ENCODE assay signal across 8 cellular contexts in the genomic region with DNA sequence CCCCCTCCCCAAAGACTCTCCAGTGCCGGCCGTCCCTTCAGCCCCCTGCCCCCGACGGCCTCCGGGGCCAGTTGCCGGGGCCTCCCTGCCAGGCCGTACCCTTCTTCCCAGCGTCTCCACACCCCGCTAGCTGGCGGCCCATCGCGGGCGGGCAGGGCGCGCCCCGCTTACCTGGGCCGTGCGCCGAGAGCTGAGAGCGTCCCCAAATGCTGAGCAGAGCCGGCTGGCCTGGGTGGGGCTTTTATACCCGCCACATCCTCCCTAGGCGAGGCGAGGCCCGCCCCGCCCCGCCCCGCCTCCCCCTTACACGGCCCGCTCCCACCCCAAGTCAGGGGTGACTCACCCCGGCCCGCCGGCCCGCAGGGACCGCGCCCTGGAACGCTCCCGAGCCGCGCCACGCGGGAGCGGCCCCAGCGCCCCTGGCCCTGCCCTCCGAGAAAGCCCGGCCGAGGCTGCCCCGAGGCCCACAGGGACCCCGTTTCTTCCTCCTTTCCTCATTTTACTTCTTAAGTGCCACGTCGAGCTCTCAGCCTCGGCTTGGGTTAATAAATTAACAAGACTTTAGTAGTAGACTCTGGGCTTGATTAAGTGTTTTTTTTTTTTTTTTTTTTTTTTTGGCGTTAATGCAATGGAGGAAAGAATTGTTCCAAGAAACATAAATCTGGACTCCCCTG. TPM values are rescaled to one million over a fixed set of nuclear protein-coding genes. Genes with fewer than 3 reads are reported as not detected.
DNase-seq lines count a peak whose midpoint lies in the region; ATAC-seq and TF ChIP-seq lines count a peak whose summit lies in the region.

A gene (minus strand): TSS at position 215 of the 674 bp plus-strand sequence. CDS start 11,911 bp downstream, outside the sequence.

- H2AFZ ChIP-seq in neural progenitor cell (replicated peaks) = peak within 1 kb of the TSS; percentile 85

- peaks cover 0 to 15% (median 0%) of the 10 kb centered on the region in 3 donors for H3K36me3 ChIP-seq in Peyer's patch
- no peaks in the 10 kb centered on the region for H3K36me3 ChIP-seq in neural progenitor cell

- H3K27ac Mint-ChIP-seq in neural progenitor cell = peak within 1 kb of the TSS; percentile 93

- H3K4me1 Mint-ChIP-seq in neural progenitor cell = peaks cover 68% of the 10 kb centered on the region

- H3K27me3 Mint-ChIP-seq in neural progenitor cell (ENCODE audit: insufficient read depth, low read depth) = peaks cover 11% of the 10 kb centered on the region

- TF ChIP-seq CTCF in AG09309 (IDR thresholded peaks at IDR 0.05; ENCODE audit: control insufficient read depth, insufficient read depth, low read depth, low read length, missing control alignments) (no peak), Peyer's patch (IDR thresholded peaks at IDR 0.05) (no peak), neural progenitor cell (IDR thresholded peaks at IDR 0.05) (no peak)

- H3F3A ChIP-seq in neural progenitor cell (ENCODE audit: low read depth) = peaks cover 15% of the 10 kb centered on the region

- H3K9ac ChIP-seq in neural progenitor cell = no peak within 1 kb of the TSS

- peak; percentile 96 to 97 for TF ChIP-seq POLR2A in Peyer's patch (IDR thresholded peaks at IDR 0.05)

- peak within 1 kb of the TSS; percentile 87 for H3K4me3 Mint-ChIP-seq in neural progenitor cell

- H3K9me3 Mint-ChIP-seq in neural progenitor cell = no peaks in the 10 kb centered on the region

- ATAC-seq in GM18909 (IDR thresholded peaks at IDR 0.05; ENCODE audit: poor library complexity, unreplicated experiment) = peak; percentile 78
- ATAC-seq in HG03108 (IDR thresholded peaks at IDR 0.05; ENCODE audit: unreplicated experiment) = peak; percentile 61

- H3K9me3 ChIP-seq in Peyer's patch = no peaks in the 10 kb centered on the region
- H3K9me3 ChIP-seq in neural progenitor cell (ENCODE audit: low read depth) = no peaks in the 10 kb centered on the region

- H3K27me3 ChIP-seq in Peyer's patch (no peaks in the 10 kb centered on the region), neural progenitor cell (peaks cover 76% of the 10 kb centered on the region)

- no peak for DNase-seq in AG09309 (ENCODE audit: low read depth)
- DNase-seq in Peyer's patch = peak; percentile 80 to 94 (median 92)
- peak; percentile 68 to 74 for DNase-seq in activated T-helper 1 cell treated with anti-CD3 and anti-CD28 coated beads, Interleukin-2, amount 50 U/mL, for 16 hours (ENCODE audit: low read depth in 1 of 2, low spot score in 1 of 2)
- DNase-seq in fibroblast of peridontal ligament (ENCODE audit: extremely low read depth) = peak; percentile 87
- DNase-seq in neural progenitor cell (ENCODE audit: low spot score) = peak; percentile 67
- peak in 12 of 49 donors; percentile 10 to 51 (median 20) for DNase-seq in substantia nigra (lab: John Stamatoyannopoulos, UW)

- H3K4me1 ChIP-seq in Peyer's patch = peaks cover 0 to 47% (median 18%) of the 10 kb centered on the region in 4 donors
- H3K4me1 ChIP-seq in neural progenitor cell = peaks cover 17% of the 10 kb centered on the region

- H3K4me3 ChIP-seq in AG09309 (ENCODE audit: control insufficient read depth, low read depth, low read length) = peak within 1 kb of the TSS; percentile 90
- peak within 1 kb of the TSS; percentile 75 to 94 (median 83) for H3K4me3 ChIP-seq in Peyer's patch
- H3K4me3 ChIP-seq in neural progenitor cell = peak within 1 kb of the TSS; percentile 70

- H3K4me2 ChIP-seq in neural progenitor cell = peak within 1 kb of the TSS; percentile 96

- H3K36me3 Mint-ChIP-seq in neural progenitor cell = no peaks in the 10 kb centered on the region

- H4K20me1 ChIP-seq in neural progenitor cell (ENCODE audit: low read depth) = no peaks in the 10 kb centered on the region

- H3K79me2 ChIP-seq in neural progenitor cell (ENCODE audit: low read depth) = no peaks in the 10 kb centered on the region

- H3K27ac ChIP-seq in Peyer's patch (peak within 1 kb of the TSS; percentile 89 to 100 (median 98)), neural progenitor cell (no peak within 1 kb of the TSS), substantia nigra (ENCODE audit: low read depth, low read length, poor library complexity, severe bottlenecking) (peak within 1 kb of the TSS; percentile 21)

RNA-seq across cellular contexts. Expression of the gene that starts here (rescaled TPM):
- total RNA-seq in Peyer's patch (100 to 1,000 TPM; 564 to 802 (median 681) TPM), neural progenitor cell (ENCODE audit: low replicate concordance) (20.1 and 21.8 TPM in 2 replicates)

Comparison
In these comparisons a context has a peak if more than half of its experiments do, and no peak if none do; other contexts are left out.
1. RNA of the gene that starts here (total RNA-seq): 564 to 802 TPM in Peyer's patch; 20.1 to 21.8 TPM in neural progenitor cell; every median in the first group is over 10 times any median in the second.
2. Peak in every context shown above with its lines, with median percentiles within 50 percentile points of each other: H3K4me3 ChIP-seq.